Comparison of ENCODE assay signal across 8 cellular contexts in genomic region chr2:44342854-44343253, GRCh38. TPM values are rescaled to one million over a fixed set of nuclear protein-coding genes. Genes with fewer than 3 reads are reported as not detected.
DNase-seq lines count a peak whose midpoint lies in the region; ATAC-seq and TF ChIP-seq lines count a peak whose summit lies in the region.

No MANE protein-coding gene starts in this region.

- POLR2A ChIA-PET in GM10248 (lab: Yijun Ruan, JAX): no interaction called here

- CTCF ChIA-PET in GM10248 (lab: Yijun Ruan, JAX): interaction anchor here (0.6 to 2.1 kb wide), 15 partner anchors 9 to 450 kb away, joined by 3 to 17 read pairs (median 4); no protein-coding TSS in a partner anchor

- no peak for TF ChIP-seq POLR2A in Peyer's patch (IDR thresholded peaks at IDR 0.05)

- no peak for ATAC-seq in GM18873 (IDR thresholded peaks at IDR 0.05; ENCODE audit: low FRiP score, unreplicated experiment)

- H3K4me3 ChIP-seq in Peyer's patch (no peak overlapping the region), fibroblast of villous mesenchyme (ENCODE audit: low read depth, low read length) (no peak overlapping the region)

- TF ChIP-seq CTCF in GM10248 (IDR thresholded peaks at IDR 0.05; ENCODE audit: control extremely low read depth, extremely low read depth, low read depth, missing control alignments) (peak; percentile 27), Peyer's patch (IDR thresholded peaks at IDR 0.05) (peak in 4 of 6 experiments; percentile 17 to 62 (median 50)), fibroblast of villous mesenchyme (IDR thresholded peaks at IDR 0.05; ENCODE audit: insufficient read depth, low read depth, low read length) (peak; percentile 37)

- no peaks in the 10 kb centered on the region for H3K4me1 ChIP-seq in Peyer's patch

- DNase-seq in Ammon's horn (ENCODE audit: low spot score) (peak; percentile 21), GM10248 (ENCODE audit: extremely low spot score) (no peak), Peyer's patch (no peak), fibroblast of villous mesenchyme (ENCODE audit: low read depth) (peak; percentile 28), NCI-H128 (lab: John Stamatoyannopoulos, UW; ENCODE audit: unreplicated experiment) (no peak), pons (ENCODE audit: low spot score) (no peak), hippocampal formation (lab: John Stamatoyannopoulos, UW) (no peak)

- no peak overlapping the region for H3K27ac ChIP-seq in Peyer's patch

- H3K9me3 ChIP-seq in Peyer's patch: no peaks in the 10 kb centered on the region

- H3K27me3 ChIP-seq in Peyer's patch: no peaks in the 10 kb centered on the region

- peaks cover 0 to 58% (median 0%) of the 10 kb centered on the region in 3 donors for H3K36me3 ChIP-seq in Peyer's patch

RNA-seq across cellular contexts. Expression of gene PREPL, which starts 18.4 kb away (rescaled TPM):
- total RNA-seq in Peyer's patch: 10 to 100 TPM; 17.0 to 61.1 (median 22.6) TPM
- 30.0 and 68.2 TPM in 2 replicates for total RNA-seq in fibroblast of villous mesenchyme

RNA-seq across cellular contexts. Expression of gene CAMKMT, which starts 18.9 kb away (rescaled TPM):
- 10 to 100 TPM in 3 of 4 donors, 1 to 10 TPM in 1; 9.8 to 33.0 (median 18.7) TPM for total RNA-seq in Peyer's patch
- 8.7 and 9.9 TPM in 2 replicates for total RNA-seq in fibroblast of villous mesenchyme

Comparison
In these comparisons a context has a peak if more than half of its experiments do, and no peak if none do; other contexts are left out.
1. DNase-seq: peak in Ammon's horn (single experiment) and fibroblast of villous mesenchyme (single experiment); none in GM10248 (single experiment), Peyer's patch (0 of 3), NCI-H128 (single experiment), pons (single experiment) and hippocampal formation (0 of 2).
2. Peak in every context shown above with its lines, with median percentiles within 50 percentile points of each other: CTCF ChIP-seq.